In genomic region chr6:160269771-160270170, GRCh38 we compare ENCODE assay signal across 42 cellular contexts. TPM values are rescaled to one million over a fixed set of nuclear protein-coding genes. Genes with fewer than 3 reads are reported as not detected.
"Had no signal": no experiment of that assay in that cellular context is flagged by ENCODE, and none has a peak within 500 bp of the region (broad histone marks: within the 10 kb centered on the region; RNA-seq: fewer than 3 reads in every experiment).

No MANE protein-coding gene starts in this region.

- H3K36me3 Mint-ChIP-seq: activated naive CD4-positive, alpha-beta T cell treated with anti-CD3 and anti-CD28 coated beads, Interleukin-2, amount 10 ng/mL, durations not matched to agents 7 days and 5 days; activated naive CD4-positive, alpha-beta T cell treated with anti-CD3 and anti-CD28 coated beads, Interleukin-2, amount 50 U/mL, for 24 hours; activated naive CD4-positive, alpha-beta T cell treated with anti-CD3 and anti-CD28 coated beads, Interleukin-2, amount 50 U/mL, for 72 hours; activated naive CD8-positive, alpha-beta T cell; activated naive CD8-positive, alpha-beta T cell treated with anti-CD3 and anti-CD28 coated beads for 36 hours; activated naive CD8-positive, alpha-beta T cell treated with anti-CD3 and anti-CD28 coated beads, Interleukin-2, amount 10 ng/mL, durations not matched to agents 7 days and 5 days; brain had no signal

- H3K4me1 Mint-ChIP-seq: activated naive CD4-positive, alpha-beta T cell treated with anti-CD3 and anti-CD28 coated beads, Interleukin-2, amount 10 ng/mL, durations not matched to agents 7 days and 5 days; activated T-helper 17 cell treated with anti-CD3 and anti-CD28 coated beads, Interleukin-2, amount 50 U/mL, for 72 hours; brain had no signal

- H3K9me3 ChIP-seq: adrenal gland, ascending aorta, body of pancreas, breast epithelium had no signal

- H3K4me1 ChIP-seq: adrenal gland, ascending aorta, body of pancreas, breast epithelium had no signal

- H3K27ac ChIP-seq: adrenal gland, ascending aorta, body of pancreas, brain microvascular endothelial cell, breast epithelium, cardiac muscle cell had no signal

- H3K27ac Mint-ChIP-seq: activated naive CD4-positive, alpha-beta T cell treated with anti-CD3 and anti-CD28 coated beads for 36 hours; activated naive CD4-positive, alpha-beta T cell treated with anti-CD3 and anti-CD28 coated beads, Interleukin-2, amount 10 ng/mL, durations not matched to agents 7 days and 5 days; activated naive CD4-positive, alpha-beta T cell treated with anti-CD3 and anti-CD28 coated beads, Interleukin-2, amount 50 U/mL, for 24 hours; activated naive CD4-positive, alpha-beta T cell treated with anti-CD3 and anti-CD28 coated beads, Interleukin-2, amount 50 U/mL, for 72 hours; activated naive CD8-positive, alpha-beta T cell; activated naive CD8-positive, alpha-beta T cell treated with anti-CD3 and anti-CD28 coated beads for 36 hours; activated naive CD8-positive, alpha-beta T cell treated with anti-CD3 and anti-CD28 coated beads, Interleukin-2, amount 10 ng/mL, durations not matched to agents 7 days and 5 days; activated naive CD8-positive, alpha-beta T cell treated with anti-CD3 and anti-CD28 coated beads, Interleukin-2, amount 50 U/mL, for 24 hours; activated T-cell treated with anti-CD3 and anti-CD28 coated beads, Interleukin-2, amount 50 U/mL, for 24 hours; activated T-cell treated with anti-CD3 and anti-CD28 coated beads, Interleukin-2, amount 50 U/mL, for 72 hours; activated T-helper 1 cell treated with anti-CD3 and anti-CD28 coated beads, Interleukin-12 subunit alpha, Interleukin-12 subunit beta, Interleukin-2, Interleukin-4 antibody, amounts not matched to agents 30 ng/mL and 10 ng/mL and 1 ng/mL, durations not matched to agents 14 hours and 24 hours and 36 hours; activated T-helper 17 cell treated with anti-CD3 and anti-CD28 coated beads, Interleukin-2, amount 50 U/mL, for 72 hours; activated T-helper 2 cell treated with anti-CD3 and anti-CD28 coated beads, Interferon-gamma antibody, Interleukin-2, Interleukin-4, amounts not matched to agents 10 μg/mL and 5 μg/mL and 100 μg/mL, durations not matched to agents 14 hours and 24 hours and 36 hours; brain had no signal

- H3K27me3 Mint-ChIP-seq: activated naive CD4-positive, alpha-beta T cell treated with anti-CD3 and anti-CD28 coated beads, Interleukin-2, amount 50 U/mL, for 24 hours; activated naive CD8-positive, alpha-beta T cell treated with anti-CD3 and anti-CD28 coated beads for 36 hours had no signal

- H3K9me3 Mint-ChIP-seq: activated naive CD4-positive, alpha-beta T cell treated with anti-CD3 and anti-CD28 coated beads for 36 hours; activated naive CD4-positive, alpha-beta T cell treated with anti-CD3 and anti-CD28 coated beads, Interleukin-2, amount 10 ng/mL, durations not matched to agents 7 days and 5 days; activated naive CD4-positive, alpha-beta T cell treated with anti-CD3 and anti-CD28 coated beads, Interleukin-2, amount 50 U/mL, for 24 hours; activated naive CD4-positive, alpha-beta T cell treated with anti-CD3 and anti-CD28 coated beads, Interleukin-2, amount 50 U/mL, for 72 hours; activated naive CD8-positive, alpha-beta T cell treated with anti-CD3 and anti-CD28 coated beads for 36 hours; activated naive CD8-positive, alpha-beta T cell treated with anti-CD3 and anti-CD28 coated beads, Interleukin-2, amount 10 ng/mL, durations not matched to agents 7 days and 5 days; activated naive CD8-positive, alpha-beta T cell treated with anti-CD3 and anti-CD28 coated beads, Interleukin-2, amount 50 U/mL, for 24 hours; activated T-cell treated with anti-CD3 and anti-CD28 coated beads, Interleukin-2, amount 50 U/mL, for 24 hours; activated T-cell treated with anti-CD3 and anti-CD28 coated beads, Interleukin-2, amount 50 U/mL, for 4 hours; activated T-cell treated with anti-CD3 and anti-CD28 coated beads, Interleukin-2, amount 50 U/mL, for 72 hours; activated T-helper 1 cell treated with anti-CD3 and anti-CD28 coated beads, Interleukin-12 subunit alpha, Interleukin-12 subunit beta, Interleukin-2, Interleukin-4 antibody, amounts not matched to agents 30 ng/mL and 10 ng/mL and 1 ng/mL, durations not matched to agents 14 hours and 24 hours and 36 hours; activated T-helper 17 cell treated with anti-CD3 and anti-CD28 coated beads, Interleukin-2, amount 50 U/mL, for 72 hours; activated T-helper 2 cell treated with anti-CD3 and anti-CD28 coated beads, Interferon-gamma antibody, Interleukin-2, Interleukin-4, amounts not matched to agents 10 μg/mL and 5 μg/mL and 100 μg/mL, durations not matched to agents 14 hours and 24 hours and 36 hours; brain; central memory CD8-positive, alpha-beta T cell had no signal

- H3K4me3 ChIP-seq: adrenal gland, ascending aorta, body of pancreas, breast epithelium, cardiac muscle cell had no signal

- DNase-seq: activated effector memory CD4-positive, alpha-beta T cell treated with anti-CD3 and anti-CD28 coated beads, Interleukin-2, amount 50 U/mL, for 16 hours; activated effector memory CD4-positive, alpha-beta T cell treated with Interleukin-2 at 50 U/mL for 16 hours; activated gamma-delta T cell; activated gamma-delta T cell treated with Interleukin-2 at 50 U/mL for 16 hours; activated naive CD4-positive, alpha-beta T cell; activated naive CD4-positive, alpha-beta T cell treated with anti-CD3 and anti-CD28 coated beads for 36 hours; activated naive CD4-positive, alpha-beta T cell treated with anti-CD3 and anti-CD28 coated beads, Interleukin-2, amount 10 ng/mL, durations not matched to agents 7 days and 5 days; activated naive CD4-positive, alpha-beta T cell treated with anti-CD3 and anti-CD28 coated beads, Interleukin-2, amount 50 U/mL, for 16 hours; activated naive CD4-positive, alpha-beta T cell treated with Interleukin-2 at 50 U/mL for 16 hours; activated naive CD8-positive, alpha-beta T cell treated with anti-CD3 and anti-CD28 coated beads for 36 hours; activated naive CD8-positive, alpha-beta T cell treated with anti-CD3 and anti-CD28 coated beads, Interleukin-2, amount 10 ng/mL, durations not matched to agents 7 days and 5 days; activated naive CD8-positive, alpha-beta T cell treated with anti-CD3 and anti-CD28 coated beads, Interleukin-2, amount 50 U/mL, for 24 hours; activated T-cell treated with anti-CD3 and anti-CD28 coated beads, Interleukin-2, amount 50 U/mL, for 1 hour; activated T-cell treated with anti-CD3 and anti-CD28 coated beads, Interleukin-2, amount 50 U/mL, for 24 hours; activated T-cell treated with anti-CD3 and anti-CD28 coated beads, Interleukin-2, amount 50 U/mL, for 4 hours; activated T-cell treated with anti-CD3 and anti-CD28 coated beads, Interleukin-2, amount 50 U/mL, for 48 hours; activated T-cell treated with anti-CD3 and anti-CD28 coated beads, Interleukin-2, amount 50 U/mL, for 72 hours; adrenal gland; amniotic stem cell; amygdala; anterior cingulate cortex; aorta; body of pancreas; brain microvascular endothelial cell; caudate nucleus; central memory CD4-positive, alpha-beta T cell; cerebellar nuclear complex had no signal

- H3K36me3 ChIP-seq: adrenal gland, ascending aorta, brain microvascular endothelial cell, breast epithelium, cardiac muscle cell had no signal

- H3K4me3 Mint-ChIP-seq: activated naive CD4-positive, alpha-beta T cell treated with anti-CD3 and anti-CD28 coated beads for 36 hours; activated naive CD4-positive, alpha-beta T cell treated with anti-CD3 and anti-CD28 coated beads, Interleukin-2, amount 10 ng/mL, durations not matched to agents 7 days and 5 days; activated naive CD4-positive, alpha-beta T cell treated with anti-CD3 and anti-CD28 coated beads, Interleukin-2, amount 50 U/mL, for 24 hours; activated naive CD8-positive, alpha-beta T cell; activated naive CD8-positive, alpha-beta T cell treated with anti-CD3 and anti-CD28 coated beads for 36 hours; activated naive CD8-positive, alpha-beta T cell treated with anti-CD3 and anti-CD28 coated beads, Interleukin-2, amount 10 ng/mL, durations not matched to agents 7 days and 5 days; activated naive CD8-positive, alpha-beta T cell treated with anti-CD3 and anti-CD28 coated beads, Interleukin-2, amount 50 U/mL, for 24 hours; activated T-cell treated with anti-CD3 and anti-CD28 coated beads, Interleukin-2, amount 50 U/mL, for 24 hours; activated T-cell treated with anti-CD3 and anti-CD28 coated beads, Interleukin-2, amount 50 U/mL, for 4 hours; activated T-cell treated with anti-CD3 and anti-CD28 coated beads, Interleukin-2, amount 50 U/mL, for 72 hours; activated T-helper 1 cell treated with anti-CD3 and anti-CD28 coated beads, Interleukin-12 subunit alpha, Interleukin-12 subunit beta, Interleukin-2, Interleukin-4 antibody, amounts not matched to agents 30 ng/mL and 10 ng/mL and 1 ng/mL, durations not matched to agents 14 hours and 24 hours and 36 hours; activated T-helper 17 cell treated with anti-CD3 and anti-CD28 coated beads, Interleukin-2, amount 50 U/mL, for 72 hours; brain; central memory CD8-positive, alpha-beta T cell had no signal

- ATAC-seq: activated naive CD4-positive, alpha-beta T cell treated with anti-CD3 and anti-CD28 coated beads, Interleukin-2, amount 50 U/mL, for 72 hours; activated naive CD8-positive, alpha-beta T cell treated with anti-CD3 and anti-CD28 coated beads, Interleukin-2, amount 50 U/mL, for 24 hours; activated T-cell treated with anti-CD3 and anti-CD28 coated beads, Interleukin-2, amount 50 U/mL, for 4 hours; activated T-cell treated with anti-CD3 and anti-CD28 coated beads, Interleukin-2, amount 50 U/mL, for 72 hours; activated T-helper 17 cell treated with anti-CD3 and anti-CD28 coated beads, Interleukin-2, amount 50 U/mL, for 72 hours; body of pancreas had no signal

- H3K27me3 ChIP-seq: adrenal gland, ascending aorta, body of pancreas, brain microvascular endothelial cell, breast epithelium, cardiac muscle cell had no signal

RNA-seq across cellular contexts. Expression of gene SLC22A2, which starts 11.2 kb away (rescaled TPM):
- total RNA-seq: activated naive CD4-positive, alpha-beta T cell treated with anti-CD3 and anti-CD28 coated beads for 36 hours; activated naive CD4-positive, alpha-beta T cell treated with anti-CD3 and anti-CD28 coated beads, Interleukin-2, amount 50 U/mL, for 72 hours; activated naive CD8-positive, alpha-beta T cell treated with anti-CD3 and anti-CD28 coated beads for 36 hours; activated naive CD8-positive, alpha-beta T cell treated with anti-CD3 and anti-CD28 coated beads, Interleukin-2, amount 10 ng/mL, durations not matched to agents 7 days and 5 days; activated T-cell treated with anti-CD3 and anti-CD28 coated beads, Interleukin-2, amount 50 U/mL, for 4 hours; activated T-cell treated with anti-CD3 and anti-CD28 coated beads, Interleukin-2, amount 50 U/mL, for 72 hours; activated T-helper 1 cell treated with anti-CD3 and anti-CD28 coated beads, Interleukin-12 subunit alpha, Interleukin-12 subunit beta, Interleukin-2, Interleukin-4 antibody, amounts not matched to agents 30 ng/mL and 10 ng/mL and 1 ng/mL, durations not matched to agents 14 hours and 24 hours and 36 hours; activated T-helper 17 cell treated with anti-CD3 and anti-CD28 coated beads, Interleukin-2, amount 50 U/mL, for 72 hours; activated T-helper 2 cell treated with anti-CD3 and anti-CD28 coated beads, Interferon-gamma antibody, Interleukin-2, Interleukin-4, amounts not matched to agents 10 μg/mL and 5 μg/mL and 100 μg/mL, durations not matched to agents 14 hours and 24 hours and 36 hours; adrenal gland; ascending aorta; astrocyte; body of pancreas; breast epithelium; bronchial epithelial cell; cardiac muscle cell; cardiac septum; chondrocyte had no signal
- polyA plus RNA-seq: adrenal gland, cardiac muscle cell had no signal
